In genomic region chr14:52377940-52378339, GRCh38 we compare ENCODE assay signal across 24 cellular contexts.
DNase-seq lines count a peak whose midpoint lies in the region; ATAC-seq and TF ChIP-seq lines count a peak whose summit lies in the region.
"Had no signal": no experiment of that assay in that cellular context is flagged by ENCODE, and none has a peak within 500 bp of the region (broad histone marks: within the 10 kb centered on the region; RNA-seq: fewer than 3 reads in every experiment).

No MANE protein-coding gene starts in this region.

- H3K4me1 ChIP-seq in DOHH2 (ENCODE audit: control insufficient read depth, low read length), result no peaks in the 10 kb centered on the region
- H3K4me1 ChIP-seq: esophagus muscularis mucosa, foreskin keratinocyte, right atrium auricular region had no signal

- no peak overlapping the region for H3K27ac ChIP-seq in DOHH2 (ENCODE audit: low read depth, low read length)
- H3K27ac ChIP-seq: esophagus muscularis mucosa, foreskin keratinocyte, right atrium auricular region had no signal

- H4K20me1 ChIP-seq in DOHH2 (ENCODE audit: control insufficient read depth, insufficient read depth, low read depth, low read length), result no peaks in the 10 kb centered on the region

- H3K9me2 ChIP-seq in DOHH2 (replicated peaks; ENCODE audit: control insufficient read depth, low read length), result no peaks in the 10 kb centered on the region

- no peak for ATAC-seq in GM21390 (IDR thresholded peaks at IDR 0.05; ENCODE audit: unreplicated experiment)
- ATAC-seq in HG02798 (IDR thresholded peaks at IDR 0.05; ENCODE audit: poor library complexity, unreplicated experiment), result no peak
- ATAC-seq: activated CD4-positive, CD25-positive, alpha-beta regulatory T cell treated with anti-CD3 and anti-CD28 coated beads, Interleukin-2, amount 50 U/mL, for 24 hours; activated T-cell treated with anti-CD3 and anti-CD28 coated beads, Interleukin-2, amount 50 U/mL, for 72 hours; foreskin keratinocyte; left colon; T-cell had no signal

- no peaks in the 10 kb centered on the region for H3K9me3 ChIP-seq in DOHH2 (ENCODE audit: control insufficient read depth, insufficient read depth, low read length)
- H3K9me3 ChIP-seq: right atrium auricular region had no signal

- no peak overlapping the region for H3K4me2 ChIP-seq in DOHH2 (ENCODE audit: low read length)

- no peak overlapping the region for H3K4me3 ChIP-seq in DOHH2 (ENCODE audit: low read length)
- H3K4me3 ChIP-seq: esophagus muscularis mucosa, right atrium auricular region had no signal

- no peaks in the 10 kb centered on the region for H3F3A ChIP-seq in DOHH2 (ENCODE audit: control insufficient read depth, insufficient read depth)

- peak; percentile 41 for TF ChIP-seq CTCF in DOHH2 (IDR thresholded peaks at IDR 0.05; ENCODE audit: low read depth, low read length, poor library complexity, severe bottlenecking)
- TF ChIP-seq CTCF in GM12874 (IDR thresholded peaks at IDR 0.05; ENCODE audit: insufficient read depth, low read depth, low read length), result 0 out of 2 replicates have a peak, but pooled peaks have one; percentile 4

- H3K79me2 ChIP-seq in DOHH2 (ENCODE audit: control insufficient read depth, low read length), result no peaks in the 10 kb centered on the region

- DNase-seq in NCI-H526 treated with DMSO at 0.1 percent for 48 hours (lab: John Stamatoyannopoulos, UW) (peak; percentile 25), iPS DF 4.7 (ENCODE audit: extremely low read depth, low spot score) (peak; percentile 38), ureter (ENCODE audit: low spot score) (no peak)
- DNase-seq: activated naive CD4-positive, alpha-beta T cell treated with Interleukin-2 at 50 U/mL for 16 hours; activated T-cell treated with anti-CD3 and anti-CD28 coated beads, Interleukin-2, amount 50 U/mL, for 72 hours; CD4-positive, CD25-positive, alpha-beta regulatory T cell; foreskin keratinocyte; HCEC 1CT; immature natural killer cell; KG1; left colon; NCI-H146; NCI-H2171; NCI-H524 treated with DMSO at 0.1 percent for 48 hours; RPMI8226; T-cell; trophoblast cell had no signal

- no peaks in the 10 kb centered on the region for H3K27me3 ChIP-seq in DOHH2 (ENCODE audit: control insufficient read depth, low read length)
- H3K27me3 ChIP-seq: right atrium auricular region had no signal

- no peaks in the 10 kb centered on the region for H3K36me3 ChIP-seq in DOHH2 (ENCODE audit: control insufficient read depth, low read length)
- H3K36me3 ChIP-seq: esophagus muscularis mucosa, right atrium auricular region had no signal
